ENCODE assay signal across 27 cellular contexts in genomic region chr9:133647765-133648469, GRCh38. TPM values are rescaled to one million over a fixed set of nuclear protein-coding genes. Genes with fewer than 3 reads are reported as not detected.
"Had no signal": no experiment of that assay in that cellular context is flagged by ENCODE, and none has a peak within 500 bp of the region (broad histone marks: within the 10 kb centered on the region; RNA-seq: fewer than 3 reads in every experiment).

No MANE protein-coding gene starts in this region.

- H3K36me3 ChIP-seq: breast epithelium, SJSA1 had no signal

- ATAC-seq: activated CD8-positive, alpha-beta T cell treated with anti-CD3 and anti-CD28 coated beads, Interleukin-2, amount 10 ng/mL, durations not matched to agents 7 days and 5 days; Panc1; SK-N-SH treated with all-trans-retinoic acid at 6 μM for 48 hours; WTC11 had no signal

- H3K9me3 ChIP-seq: breast epithelium, SJSA1 had no signal

- H3K4me3 ChIP-seq: breast epithelium, SJSA1 had no signal

- H3K4me1 ChIP-seq: breast epithelium, SJSA1 had no signal

- H3K27ac ChIP-seq: breast epithelium, KMS-11, SJSA1 had no signal

- DNase-seq: activated CD4-positive, alpha-beta T cell treated with anti-CD3 and anti-CD28 coated beads for 48 hours; activated CD4-positive, alpha-beta T cell treated with anti-CD3 and anti-CD28 coated beads, Interleukin-2, amount 50 U/mL, for 4 hours; activated CD4-positive, CD25-positive, alpha-beta regulatory T cell treated with anti-CD3 and anti-CD28 coated beads, Interleukin-2, amount 50 U/mL, for 72 hours; activated CD8-positive, alpha-beta memory T cell treated with anti-CD3 and anti-CD28 coated beads, Interleukin-2, amount 50 U/mL, for 48 hours; activated CD8-positive, alpha-beta T cell treated with anti-CD3 and anti-CD28 coated beads, Interleukin-2, amount 10 ng/mL, durations not matched to agents 7 days and 5 days; activated naive CD4-positive, alpha-beta T cell treated with anti-CD3 and anti-CD28 coated beads, Interleukin-2, amount 50 U/mL, for 16 hours; activated naive CD8-positive, alpha-beta T cell treated with anti-CD3 and anti-CD28 coated beads, Interleukin-2, amount 10 ng/mL, durations not matched to agents 7 days and 5 days; activated T-cell treated with anti-CD3 and anti-CD28 coated beads, Interleukin-2, amount 50 U/mL, for 1 hour; aorta; NCI-H1092 treated with DMSO at 0.1 percent for 48 hours; NCI-H1694; NCI-H2029; NCI-H2227 treated with DMSO at 0.1 percent for 48 hours; NCI-H526; NK-92 treated with Interleukin-12 subunit alpha and Interleukin-12 subunit beta, amount 100 ng/mL, for 24 hours; OCI-M1; RPMI8226; SHP77; SW 1271 had no signal

RNA-seq across cellular contexts. Expression of gene DBH, which starts 11.8 kb away (rescaled TPM):
- total RNA-seq: activated CD8-positive, alpha-beta T cell treated with anti-CD3 and anti-CD28 coated beads, Interleukin-2, amount 10 ng/mL, durations not matched to agents 7 days and 5 days; activated naive CD8-positive, alpha-beta T cell treated with anti-CD3 and anti-CD28 coated beads, Interleukin-2, amount 10 ng/mL, durations not matched to agents 7 days and 5 days; aorta; breast epithelium; MCF 10A; NCI-H460; SJSA1 had no signal
- polyA plus RNA-seq: aorta had no signal

RNA-seq across cellular contexts. Expression of gene FAM163B, which starts 38.7 kb away (rescaled TPM):
- total RNA-seq: activated CD8-positive, alpha-beta T cell treated with anti-CD3 and anti-CD28 coated beads, Interleukin-2, amount 10 ng/mL, durations not matched to agents 7 days and 5 days; activated naive CD8-positive, alpha-beta T cell treated with anti-CD3 and anti-CD28 coated beads, Interleukin-2, amount 10 ng/mL, durations not matched to agents 7 days and 5 days; aorta; breast epithelium; MCF 10A; NCI-H460; SJSA1 had no signal
- polyA plus RNA-seq: aorta had no signal
